ENCODE assay signal across 1 cellular context in the genomic region with DNA sequence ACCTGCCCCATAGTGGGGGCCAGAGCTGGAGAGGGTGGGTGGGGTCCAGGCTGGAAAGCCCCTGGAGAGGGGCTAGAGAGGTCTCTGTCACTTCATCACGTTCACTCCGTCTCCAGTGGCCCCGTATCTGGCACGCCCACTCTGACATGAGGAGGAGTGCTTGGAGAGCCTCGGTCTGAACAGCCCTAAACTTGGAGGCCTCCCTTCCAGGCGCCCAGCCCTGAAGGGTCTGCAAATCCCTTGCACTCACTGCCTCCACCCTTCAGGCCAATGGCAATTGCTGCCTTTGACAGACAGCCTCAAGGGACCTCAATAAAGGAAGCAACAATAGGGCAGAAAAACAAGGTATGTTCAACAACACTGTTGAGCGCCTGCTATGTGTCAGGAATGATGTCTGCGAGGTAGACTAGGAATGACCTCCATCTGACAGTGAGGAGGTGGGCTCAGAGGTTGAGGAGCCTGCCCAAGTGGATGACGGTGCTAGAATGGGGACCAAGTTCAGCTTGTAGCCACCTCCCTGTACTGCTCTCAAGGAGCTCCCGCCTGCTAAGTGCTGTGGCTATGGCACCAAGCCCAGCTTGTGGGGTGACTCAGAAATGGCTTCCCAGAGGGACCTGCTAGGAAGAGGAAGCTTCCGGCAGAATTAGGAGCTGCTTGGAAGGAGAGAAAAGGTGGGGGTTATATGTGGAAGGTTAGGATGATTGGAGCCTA.
TF ChIP-seq lines count a peak whose summit lies in the region.

No MANE protein-coding gene starts in this region.

TF ChIP-seq in K562, 482 proteins besides CTCF, POLR2A, EP300 and RAD21:
- TF ChIP-seq COPS2 (conservative IDR thresholded peaks at IDR 0.05) (no peak), TFAM (CRISPR knock-in tag; conservative IDR thresholded peaks at IDR 0.05) (no peak), ZNF589 (CRISPR knock-in tag; IDR thresholded peaks at IDR 0.05; ENCODE audit: low read depth) (0 out of 2 replicates have a peak, but pooled peaks have one; percentile 39), FOSL1 (tag; conservative IDR thresholded peaks at IDR 0.05) (peak; percentile 83), JUND (IDR thresholded peaks at IDR 0.05; ENCODE audit: borderline replicate concordance, low read depth, low read length) (peak; percentile 75), JUND (tag; IDR thresholded peaks at IDR 0.05; ENCODE audit: borderline replicate concordance, low read depth, low read length) (peak; percentile 48; the same call in 2 of the 3 replicates), YY1 (IDR thresholded peaks at IDR 0.05; ENCODE audit: borderline replicate concordance in 1 of 3, control insufficient read depth in 1 of 3, extremely low read depth in 1 of 3, insufficient read depth in 3 of 3, insufficient read length in 1 of 3, insufficient replicate concordance in 2 of 3, low read depth in 1 of 3, low read length in 2 of 3) (peak in 1 of 3 experiments; percentile 56), GABPA (tag; conservative IDR thresholded peaks at IDR 0.05; ENCODE audit: low read depth) (peak; percentile 35), NFE2 (IDR thresholded peaks at IDR 0.05; ENCODE audit: low read depth) (peak; percentile 68), SRF (CRISPR knock-in tag; IDR thresholded peaks at IDR 0.05) (peak in 1 of 2 experiments; percentile 52; a peak in 1 of 4 replicates), E2F3 (CRISPR knock-in tag; IDR thresholded peaks at IDR 0.05) (peak; percentile 14; the same call in 1 of the 2 replicates), CC2D1A (IDR thresholded peaks at IDR 0.05) (no peak), NFIC (IDR thresholded peaks at IDR 0.05) (peak; percentile 53), MAZ (CRISPR knock-in tag; conservative IDR thresholded peaks at IDR 0.05 in 1 of 2, IDR thresholded peaks at IDR 0.05 in 1 of 2) (0 out of 4 replicates have a peak, but pooled peaks of 1 of the 2 experiments have one; percentile 34), GTF2A2 (tag; IDR thresholded peaks at IDR 0.05) (no peak), ZNF586 (CRISPR knock-in tag; conservative IDR thresholded peaks at IDR 0.05) (no peak), ZNF121 (CRISPR knock-in tag; conservative IDR thresholded peaks at IDR 0.05) (no peak), ZNF507 (tag; conservative IDR thresholded peaks at IDR 0.05) (no peak), GABPB1 (CRISPR knock-in tag; IDR thresholded peaks at IDR 0.05) (0 out of 2 replicates have a peak, but pooled peaks have one; percentile 23), TAF9B (IDR thresholded peaks at IDR 0.05; ENCODE audit: partially characterized antibody) (no peak), ARID1B (IDR thresholded peaks at IDR 0.05) (0 out of 2 replicates have a peak, but pooled peaks have one; percentile 21), SMARCE1 (IDR thresholded peaks at IDR 0.05) (0 out of 2 replicates have a peak, but pooled peaks have one; percentile 35)
- TF ChIP-seq, protein P1, sequence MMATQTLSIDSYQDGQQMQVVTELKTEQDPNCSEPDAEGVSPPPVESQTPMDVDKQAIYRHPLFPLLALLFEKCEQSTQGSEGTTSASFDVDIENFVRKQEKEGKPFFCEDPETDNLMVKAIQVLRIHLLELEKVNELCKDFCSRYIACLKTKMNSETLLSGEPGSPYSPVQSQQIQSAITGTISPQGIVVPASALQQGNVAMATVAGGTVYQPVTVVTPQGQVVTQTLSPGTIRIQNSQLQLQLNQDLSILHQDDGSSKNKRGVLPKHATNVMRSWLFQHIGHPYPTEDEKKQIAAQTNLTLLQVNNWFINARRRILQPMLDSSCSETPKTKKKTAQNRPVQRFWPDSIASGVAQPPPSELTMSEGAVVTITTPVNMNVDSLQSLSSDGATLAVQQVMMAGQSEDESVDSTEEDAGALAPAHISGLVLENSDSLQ (IDR thresholded peaks at IDR 0.05), result peak; percentile 47
- TF ChIP-seq, protein P2, sequence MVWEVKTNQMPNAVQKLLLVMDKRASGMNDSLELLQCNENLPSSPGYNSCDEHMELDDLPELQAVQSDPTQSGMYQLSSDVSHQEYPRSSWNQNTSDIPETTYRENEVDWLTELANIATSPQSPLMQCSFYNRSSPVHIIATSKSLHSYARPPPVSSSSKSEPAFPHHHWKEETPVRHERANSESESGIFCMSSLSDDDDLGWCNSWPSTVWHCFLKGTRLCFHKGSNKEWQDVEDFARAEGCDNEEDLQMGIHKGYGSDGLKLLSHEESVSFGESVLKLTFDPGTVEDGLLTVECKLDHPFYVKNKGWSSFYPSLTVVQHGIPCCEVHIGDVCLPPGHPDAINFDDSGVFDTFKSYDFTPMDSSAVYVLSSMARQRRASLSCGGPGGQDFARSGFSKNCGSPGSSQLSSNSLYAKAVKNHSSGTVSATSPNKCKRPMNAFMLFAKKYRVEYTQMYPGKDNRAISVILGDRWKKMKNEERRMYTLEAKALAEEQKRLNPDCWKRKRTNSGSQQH (CRISPR knock-in tag; IDR thresholded peaks at IDR 0.05), result no peak
- TF ChIP-seq, protein P3, sequence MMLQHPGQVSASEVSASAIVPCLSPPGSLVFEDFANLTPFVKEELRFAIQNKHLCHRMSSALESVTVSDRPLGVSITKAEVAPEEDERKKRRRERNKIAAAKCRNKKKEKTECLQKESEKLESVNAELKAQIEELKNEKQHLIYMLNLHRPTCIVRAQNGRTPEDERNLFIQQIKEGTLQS (IDR thresholded peaks at IDR 0.05), result 0 out of 2 replicates have a peak, but pooled peaks have one; percentile 27
- TF ChIP-seq, protein P3 (CRISPR knock-in tag; conservative IDR thresholded peaks at IDR 0.05), result no peak
- TF ChIP-seq, protein P4, sequence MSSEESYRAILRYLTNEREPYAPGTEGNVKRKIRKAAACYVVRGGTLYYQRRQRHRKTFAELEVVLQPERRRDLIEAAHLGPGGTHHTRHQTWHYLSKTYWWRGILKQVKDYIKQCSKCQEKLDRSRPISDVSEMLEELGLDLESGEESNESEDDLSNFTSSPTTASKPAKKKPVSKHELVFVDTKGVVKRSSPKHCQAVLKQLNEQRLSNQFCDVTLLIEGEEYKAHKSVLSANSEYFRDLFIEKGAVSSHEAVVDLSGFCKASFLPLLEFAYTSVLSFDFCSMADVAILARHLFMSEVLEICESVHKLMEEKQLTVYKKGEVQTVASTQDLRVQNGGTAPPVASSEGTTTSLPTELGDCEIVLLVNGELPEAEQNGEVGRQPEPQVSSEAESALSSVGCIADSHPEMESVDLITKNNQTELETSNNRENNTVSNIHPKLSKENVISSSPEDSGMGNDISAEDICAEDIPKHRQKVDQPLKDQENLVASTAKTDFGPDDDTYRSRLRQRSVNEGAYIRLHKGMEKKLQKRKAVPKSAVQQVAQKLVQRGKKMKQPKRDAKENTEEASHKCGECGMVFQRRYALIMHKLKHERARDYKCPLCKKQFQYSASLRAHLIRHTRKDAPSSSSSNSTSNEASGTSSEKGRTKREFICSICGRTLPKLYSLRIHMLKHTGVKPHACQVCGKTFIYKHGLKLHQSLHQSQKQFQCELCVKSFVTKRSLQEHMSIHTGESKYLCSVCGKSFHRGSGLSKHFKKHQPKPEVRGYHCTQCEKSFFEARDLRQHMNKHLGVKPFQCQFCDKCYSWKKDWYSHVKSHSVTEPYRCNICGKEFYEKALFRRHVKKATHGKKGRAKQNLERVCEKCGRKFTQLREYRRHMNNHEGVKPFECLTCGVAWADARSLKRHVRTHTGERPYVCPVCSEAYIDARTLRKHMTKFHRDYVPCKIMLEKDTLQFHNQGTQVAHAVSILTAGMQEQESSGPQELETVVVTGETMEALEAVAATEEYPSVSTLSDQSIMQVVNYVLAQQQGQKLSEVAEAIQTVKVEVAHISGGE (CRISPR knock-in tag; IDR thresholded peaks at IDR 0.05), result 0 out of 6 replicates have a peak, but pooled peaks of 1 of the 3 experiments have one; percentile 47
- TF ChIP-seq, protein P5, sequence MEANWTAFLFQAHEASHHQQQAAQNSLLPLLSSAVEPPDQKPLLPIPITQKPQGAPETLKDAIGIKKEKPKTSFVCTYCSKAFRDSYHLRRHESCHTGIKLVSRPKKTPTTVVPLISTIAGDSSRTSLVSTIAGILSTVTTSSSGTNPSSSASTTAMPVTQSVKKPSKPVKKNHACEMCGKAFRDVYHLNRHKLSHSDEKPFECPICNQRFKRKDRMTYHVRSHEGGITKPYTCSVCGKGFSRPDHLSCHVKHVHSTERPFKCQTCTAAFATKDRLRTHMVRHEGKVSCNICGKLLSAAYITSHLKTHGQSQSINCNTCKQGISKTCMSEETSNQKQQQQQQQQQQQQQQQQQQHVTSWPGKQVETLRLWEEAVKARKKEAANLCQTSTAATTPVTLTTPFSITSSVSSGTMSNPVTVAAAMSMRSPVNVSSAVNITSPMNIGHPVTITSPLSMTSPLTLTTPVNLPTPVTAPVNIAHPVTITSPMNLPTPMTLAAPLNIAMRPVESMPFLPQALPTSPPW (CRISPR knock-in tag; IDR thresholded peaks at IDR 0.05), result peak; percentile 42; the same call in 1 of the 2 replicates
- TF ChIP-seq, protein P6, sequence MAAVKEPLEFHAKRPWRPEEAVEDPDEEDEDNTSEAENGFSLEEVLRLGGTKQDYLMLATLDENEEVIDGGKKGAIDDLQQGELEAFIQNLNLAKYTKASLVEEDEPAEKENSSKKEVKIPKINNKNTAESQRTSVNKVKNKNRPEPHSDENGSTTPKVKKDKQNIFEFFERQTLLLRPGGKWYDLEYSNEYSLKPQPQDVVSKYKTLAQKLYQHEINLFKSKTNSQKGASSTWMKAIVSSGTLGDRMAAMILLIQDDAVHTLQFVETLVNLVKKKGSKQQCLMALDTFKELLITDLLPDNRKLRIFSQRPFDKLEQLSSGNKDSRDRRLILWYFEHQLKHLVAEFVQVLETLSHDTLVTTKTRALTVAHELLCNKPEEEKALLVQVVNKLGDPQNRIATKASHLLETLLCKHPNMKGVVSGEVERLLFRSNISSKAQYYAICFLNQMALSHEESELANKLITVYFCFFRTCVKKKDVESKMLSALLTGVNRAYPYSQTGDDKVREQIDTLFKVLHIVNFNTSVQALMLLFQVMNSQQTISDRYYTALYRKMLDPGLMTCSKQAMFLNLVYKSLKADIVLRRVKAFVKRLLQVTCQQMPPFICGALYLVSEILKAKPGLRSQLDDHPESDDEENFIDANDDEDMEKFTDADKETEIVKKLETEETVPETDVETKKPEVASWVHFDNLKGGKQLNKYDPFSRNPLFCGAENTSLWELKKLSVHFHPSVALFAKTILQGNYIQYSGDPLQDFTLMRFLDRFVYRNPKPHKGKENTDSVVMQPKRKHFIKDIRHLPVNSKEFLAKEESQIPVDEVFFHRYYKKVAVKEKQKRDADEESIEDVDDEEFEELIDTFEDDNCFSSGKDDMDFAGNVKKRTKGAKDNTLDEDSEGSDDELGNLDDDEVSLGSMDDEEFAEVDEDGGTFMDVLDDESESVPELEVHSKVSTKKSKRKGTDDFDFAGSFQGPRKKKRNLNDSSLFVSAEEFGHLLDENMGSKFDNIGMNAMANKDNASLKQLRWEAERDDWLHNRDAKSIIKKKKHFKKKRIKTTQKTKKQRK (IDR thresholded peaks at IDR 0.05; ENCODE audit: borderline replicate concordance, low read depth, low read length), result no peak
- TF ChIP-seq, protein P7, sequence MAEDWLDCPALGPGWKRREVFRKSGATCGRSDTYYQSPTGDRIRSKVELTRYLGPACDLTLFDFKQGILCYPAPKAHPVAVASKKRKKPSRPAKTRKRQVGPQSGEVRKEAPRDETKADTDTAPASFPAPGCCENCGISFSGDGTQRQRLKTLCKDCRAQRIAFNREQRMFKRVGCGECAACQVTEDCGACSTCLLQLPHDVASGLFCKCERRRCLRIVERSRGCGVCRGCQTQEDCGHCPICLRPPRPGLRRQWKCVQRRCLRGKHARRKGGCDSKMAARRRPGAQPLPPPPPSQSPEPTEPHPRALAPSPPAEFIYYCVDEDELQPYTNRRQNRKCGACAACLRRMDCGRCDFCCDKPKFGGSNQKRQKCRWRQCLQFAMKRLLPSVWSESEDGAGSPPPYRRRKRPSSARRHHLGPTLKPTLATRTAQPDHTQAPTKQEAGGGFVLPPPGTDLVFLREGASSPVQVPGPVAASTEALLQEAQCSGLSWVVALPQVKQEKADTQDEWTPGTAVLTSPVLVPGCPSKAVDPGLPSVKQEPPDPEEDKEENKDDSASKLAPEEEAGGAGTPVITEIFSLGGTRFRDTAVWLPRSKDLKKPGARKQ (CRISPR knock-in tag; IDR thresholded peaks at IDR 0.05), result no peak
- TF ChIP-seq, protein P8, sequence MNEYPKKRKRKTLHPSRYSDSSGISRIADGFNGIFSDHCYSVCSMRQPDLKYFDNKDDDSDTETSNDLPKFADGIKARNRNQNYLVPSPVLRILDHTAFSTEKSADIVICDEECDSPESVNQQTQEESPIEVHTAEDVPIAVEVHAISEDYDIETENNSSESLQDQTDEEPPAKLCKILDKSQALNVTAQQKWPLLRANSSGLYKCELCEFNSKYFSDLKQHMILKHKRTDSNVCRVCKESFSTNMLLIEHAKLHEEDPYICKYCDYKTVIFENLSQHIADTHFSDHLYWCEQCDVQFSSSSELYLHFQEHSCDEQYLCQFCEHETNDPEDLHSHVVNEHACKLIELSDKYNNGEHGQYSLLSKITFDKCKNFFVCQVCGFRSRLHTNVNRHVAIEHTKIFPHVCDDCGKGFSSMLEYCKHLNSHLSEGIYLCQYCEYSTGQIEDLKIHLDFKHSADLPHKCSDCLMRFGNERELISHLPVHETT (CRISPR knock-in tag; conservative IDR thresholded peaks at IDR 0.05 in 1 of 2, IDR thresholded peaks at IDR 0.05 in 1 of 2), result 0 out of 4 replicates have a peak, but pooled peaks of 1 of the 2 experiments have one; percentile 34
